20 cellular contexts compared by ENCODE assay signal in genomic region chr17:41905172-41905571, GRCh38. TPM values are rescaled to one million over a fixed set of nuclear protein-coding genes. Genes with fewer than 3 reads are reported as not detected.
DNase-seq lines count a peak whose midpoint lies in the region; ATAC-seq and TF ChIP-seq lines count a peak whose summit lies in the region.
"Had no signal": no experiment of that assay in that cellular context is flagged by ENCODE, and none has a peak within 500 bp of the region (broad histone marks: within the 10 kb centered on the region; RNA-seq: fewer than 3 reads in every experiment).

No MANE protein-coding gene starts in this region.

- no peaks in the 10 kb centered on the region for H3K9me3 ChIP-seq in T-helper 17 cell (ENCODE audit: control insufficient read depth, low read length, poor library complexity, severe bottlenecking)
- no peaks in the 10 kb centered on the region for H3K9me3 ChIP-seq in hepatocyte (ENCODE audit: low read depth)
- H3K9me3 ChIP-seq: BE2C, HAP-1 had no signal

- H3K4me1 Mint-ChIP-seq in activated CD8-positive, alpha-beta T cell treated with anti-CD3 and anti-CD28 coated beads, Interleukin-2, amount 10 ng/mL, durations not matched to agents 7 days and 5 days (ENCODE audit: low read depth), result no peaks in the 10 kb centered on the region
- H3K4me1 Mint-ChIP-seq in activated CD8-positive, alpha-beta T cell treated with anti-CD3 and anti-CD28 coated beads for 36 hours (ENCODE audit: low read depth), result no peaks in the 10 kb centered on the region
- H3K4me1 Mint-ChIP-seq in T-helper 17 cell, result peaks cover 5% of the 10 kb centered on the region

- no peak overlapping the region for H3K27ac Mint-ChIP-seq in activated CD8-positive, alpha-beta T cell treated with anti-CD3 and anti-CD28 coated beads, Interleukin-2, amount 10 ng/mL, durations not matched to agents 7 days and 5 days
- no peak overlapping the region for H3K27ac Mint-ChIP-seq in activated CD8-positive, alpha-beta T cell treated with anti-CD3 and anti-CD28 coated beads for 36 hours
- H3K27ac Mint-ChIP-seq in T-helper 17 cell, result peak overlapping the region; percentile 67

- in situ Hi-C loops in G401 (cut with HindIII; ENCODE audit: low sequenced_read_pairs), result no loop called here

- H3K4me3 Mint-ChIP-seq in activated CD8-positive, alpha-beta T cell treated with anti-CD3 and anti-CD28 coated beads, Interleukin-2, amount 10 ng/mL, durations not matched to agents 7 days and 5 days, result no peak overlapping the region
- H3K4me3 Mint-ChIP-seq in activated CD8-positive, alpha-beta T cell treated with anti-CD3 and anti-CD28 coated beads for 36 hours, result no peak overlapping the region
- H3K4me3 Mint-ChIP-seq in T-helper 17 cell, result no peak overlapping the region
- H3K4me3 Mint-ChIP-seq: CD4-positive, CD25-positive, alpha-beta regulatory T cell; CD8-positive, alpha-beta memory T cell had no signal

- H2AFZ ChIP-seq in hepatocyte, result no peak overlapping the region
- H2AFZ ChIP-seq: GM23248 had no signal

- no peak for DNase-seq in activated CD8-positive, alpha-beta T cell treated with anti-CD3 and anti-CD28 coated beads, Interleukin-2, amount 10 ng/mL, durations not matched to agents 7 days and 5 days
- no peak for DNase-seq in activated CD8-positive, alpha-beta T cell treated with anti-CD3 and anti-CD28 coated beads for 36 hours
- DNase-seq in T-helper 17 cell (no peak), hepatocyte (ENCODE audit: low spot score) (no peak), G401 (ENCODE audit: low spot score) (no peak), NCI-H1105 (lab: John Stamatoyannopoulos, UW) (no peak)
- no peak for DNase-seq in stimulated activated naive CD4-positive, alpha-beta T cell (lab: John Stamatoyannopoulos, UW)
- DNase-seq: 8988T; BE2C; C1 segment of cervical spinal cord; CD4-positive, CD25-positive, alpha-beta regulatory T cell; CD8-positive, alpha-beta memory T cell; COR-L47; DMS 273 treated with DMSO at 0.1 percent for 48 hours; DMS53; DND-41; EL; GM23248; IMR-90 had no signal

- H3K9me2 ChIP-seq in hepatocyte (replicated peaks; ENCODE audit: insufficient read depth), result no peaks in the 10 kb centered on the region

- intact Hi-C loops in activated CD8-positive, alpha-beta T cell treated with anti-CD3 and anti-CD28 coated beads for 36 hours (cut with micrococcal nuclease), result no loop called here

- CTCF ChIA-PET in activated CD8-positive, alpha-beta T cell treated with anti-CD3 and anti-CD28 coated beads, Interleukin-2, amount 10 ng/mL, durations not matched to agents 7 days and 5 days (lab: Charles Lee), result no interaction called here
- CTCF ChIA-PET in activated CD8-positive, alpha-beta T cell treated with anti-CD3 and anti-CD28 coated beads for 36 hours (lab: Charles Lee), result no interaction called here

- no peaks in the 10 kb centered on the region for H3K27me3 Mint-ChIP-seq in activated CD8-positive, alpha-beta T cell treated with anti-CD3 and anti-CD28 coated beads, Interleukin-2, amount 10 ng/mL, durations not matched to agents 7 days and 5 days (ENCODE audit: low read depth)
- H3K27me3 Mint-ChIP-seq in activated CD8-positive, alpha-beta T cell treated with anti-CD3 and anti-CD28 coated beads for 36 hours, result no peaks in the 10 kb centered on the region
- no peaks in the 10 kb centered on the region for H3K27me3 Mint-ChIP-seq in T-helper 17 cell
- H3K27me3 Mint-ChIP-seq: CD4-positive, CD25-positive, alpha-beta regulatory T cell; CD8-positive, alpha-beta memory T cell had no signal

- H3K4me2 ChIP-seq in hepatocyte, result no peak overlapping the region

- POLR2A ChIA-PET in activated CD8-positive, alpha-beta T cell treated with anti-CD3 and anti-CD28 coated beads, Interleukin-2, amount 10 ng/mL, durations not matched to agents 7 days and 5 days (lab: Charles Lee), result interaction anchor here (1.2 kb wide), 1 partner anchor 40 kb away, joined by 3 read pairs; the partner anchor contains the start of gene KLHL11
- POLR2A ChIA-PET in activated CD8-positive, alpha-beta T cell treated with anti-CD3 and anti-CD28 coated beads for 36 hours (lab: Charles Lee), result interaction anchor here (1.2 to 1.4 kb wide), 2 partner anchors 10 to 13 kb away, joined by 3 to 4 read pairs; partner anchors contain the start of gene ACLY

- no peaks in the 10 kb centered on the region for H3K27me3 ChIP-seq in hepatocyte
- H3K27me3 ChIP-seq: BE2C had no signal

- H3K79me2 ChIP-seq in hepatocyte, result peaks cover 8% of the 10 kb centered on the region

- WGBS in hepatocyte (ENCODE audit: low lambda C conversion rate, missing lambda C conversion rate), result 77% methylated on average over 4 of the region's 4 CpGs

- ATAC-seq in activated CD8-positive, alpha-beta T cell treated with anti-CD3 and anti-CD28 coated beads, Interleukin-2, amount 10 ng/mL, durations not matched to agents 7 days and 5 days, result peak; percentile 15
- ATAC-seq in activated CD8-positive, alpha-beta T cell treated with anti-CD3 and anti-CD28 coated beads for 36 hours, result no peak
- no peak for ATAC-seq in T-helper 17 cell

- TF ChIP-seq CTCF in activated CD8-positive, alpha-beta T cell treated with anti-CD3 and anti-CD28 coated beads for 36 hours (IDR thresholded peaks at IDR 0.05), result no peak
- TF ChIP-seq CTCF in hepatocyte (IDR thresholded peaks at IDR 0.05; ENCODE audit: poor library complexity), result no peak

- H3K9me3 Mint-ChIP-seq in activated CD8-positive, alpha-beta T cell treated with anti-CD3 and anti-CD28 coated beads, Interleukin-2, amount 10 ng/mL, durations not matched to agents 7 days and 5 days (ENCODE audit: insufficient read depth), result no peaks in the 10 kb centered on the region
- H3K9me3 Mint-ChIP-seq in activated CD8-positive, alpha-beta T cell treated with anti-CD3 and anti-CD28 coated beads for 36 hours, result no peaks in the 10 kb centered on the region
- H3K9me3 Mint-ChIP-seq: CD4-positive, CD25-positive, alpha-beta regulatory T cell; CD8-positive, alpha-beta memory T cell had no signal

- no peaks in the 10 kb centered on the region for H3K36me3 ChIP-seq in hepatocyte (replicated peaks; ENCODE audit: insufficient read depth, low read depth)

- H4K20me1 ChIP-seq in hepatocyte (ENCODE audit: insufficient read depth, poor library complexity, severe bottlenecking), result no peaks in the 10 kb centered on the region

- peaks cover 12% of the 10 kb centered on the region for H3K4me1 ChIP-seq in hepatocyte (ENCODE audit: insufficient read depth)
- H3K4me1 ChIP-seq: HAP-1 had no signal

- H3K4me3 ChIP-seq in hepatocyte, result no peak overlapping the region
- H3K4me3 ChIP-seq: GM23248, HAP-1 had no signal

- peak overlapping the region; percentile 40 for H3K27ac ChIP-seq in hepatocyte
- H3K27ac ChIP-seq: GM23248 had no signal

- peaks cover 60% of the 10 kb centered on the region for H3K36me3 Mint-ChIP-seq in activated CD8-positive, alpha-beta T cell treated with anti-CD3 and anti-CD28 coated beads, Interleukin-2, amount 10 ng/mL, durations not matched to agents 7 days and 5 days (ENCODE audit: low read depth)
- H3K36me3 Mint-ChIP-seq in activated CD8-positive, alpha-beta T cell treated with anti-CD3 and anti-CD28 coated beads for 36 hours (ENCODE audit: low read depth), result peaks cover 53% of the 10 kb centered on the region
- peaks cover 13% of the 10 kb centered on the region for H3K36me3 Mint-ChIP-seq in T-helper 17 cell (ENCODE audit: low read depth)

RNA-seq across cellular contexts. Expression of gene ACLY, which starts 13.6 kb away (rescaled TPM):
- total RNA-seq in activated CD8-positive, alpha-beta T cell treated with anti-CD3 and anti-CD28 coated beads, Interleukin-2, amount 10 ng/mL, durations not matched to agents 7 days and 5 days, result 100 to 1,000 TPM; 177 to 185 TPM
- 100 to 1,000 TPM; 185 to 186 TPM for total RNA-seq in activated CD8-positive, alpha-beta T cell treated with anti-CD3 and anti-CD28 coated beads for 36 hours
- 10 to 100 TPM; 65.5 to 73.4 TPM for total RNA-seq in T-helper 17 cell
- 157 and 167 TPM in 2 replicates for total RNA-seq in hepatocyte
- polyA plus RNA-seq in hepatocyte, result 82.1 and 101 TPM in 2 replicates
- total RNA-seq in G401 (2014; rRNA removed; shearing (Covaris generic)), result 193 and 255 TPM in 2 replicates

RNA-seq across cellular contexts. Expression of gene ODAD4, which starts 25.2 kb away (rescaled TPM):
- total RNA-seq in activated CD8-positive, alpha-beta T cell treated with anti-CD3 and anti-CD28 coated beads, Interleukin-2, amount 10 ng/mL, durations not matched to agents 7 days and 5 days, result under 1 TPM; 0.89 to 0.97 TPM
- total RNA-seq in activated CD8-positive, alpha-beta T cell treated with anti-CD3 and anti-CD28 coated beads for 36 hours, result 1 to 10 TPM in 1 of 2 experiments, under 1 TPM in 1; 0.81 to 1.4 TPM
- total RNA-seq in T-helper 17 cell (1 to 10 TPM; 3.7 to 4.3 TPM), hepatocyte (0.52 and 0.53 TPM in 2 replicates)
- 0.75 and 0.76 TPM in 2 replicates for polyA plus RNA-seq in hepatocyte
- total RNA-seq in G401 (2014; rRNA removed; shearing (Covaris generic)), result 1.7 TPM in 1 of 2 replicates, not detected in the other
- total RNA-seq: CD4-positive, CD25-positive, alpha-beta regulatory T cell had no signal

RNA-seq across cellular contexts. Expression of gene KLHL11, which starts 39.9 kb away (rescaled TPM):
- 10 to 100 TPM; 12.3 to 13.2 TPM for total RNA-seq in activated CD8-positive, alpha-beta T cell treated with anti-CD3 and anti-CD28 coated beads, Interleukin-2, amount 10 ng/mL, durations not matched to agents 7 days and 5 days
- total RNA-seq in activated CD8-positive, alpha-beta T cell treated with anti-CD3 and anti-CD28 coated beads for 36 hours, result 10 to 100 TPM; 19.2 to 19.6 TPM
- 10 to 100 TPM; 17.7 to 31.6 TPM for total RNA-seq in T-helper 17 cell
- 21.5 and 25.2 TPM in 2 replicates for total RNA-seq in hepatocyte
- 9.0 and 10.0 TPM in 2 replicates for polyA plus RNA-seq in hepatocyte
- 13.4 and 16.2 TPM in 2 replicates for total RNA-seq in G401 (2014; rRNA removed; shearing (Covaris generic))
